Comparison of ENCODE assay signal across 8 cellular contexts in the genomic region with DNA sequence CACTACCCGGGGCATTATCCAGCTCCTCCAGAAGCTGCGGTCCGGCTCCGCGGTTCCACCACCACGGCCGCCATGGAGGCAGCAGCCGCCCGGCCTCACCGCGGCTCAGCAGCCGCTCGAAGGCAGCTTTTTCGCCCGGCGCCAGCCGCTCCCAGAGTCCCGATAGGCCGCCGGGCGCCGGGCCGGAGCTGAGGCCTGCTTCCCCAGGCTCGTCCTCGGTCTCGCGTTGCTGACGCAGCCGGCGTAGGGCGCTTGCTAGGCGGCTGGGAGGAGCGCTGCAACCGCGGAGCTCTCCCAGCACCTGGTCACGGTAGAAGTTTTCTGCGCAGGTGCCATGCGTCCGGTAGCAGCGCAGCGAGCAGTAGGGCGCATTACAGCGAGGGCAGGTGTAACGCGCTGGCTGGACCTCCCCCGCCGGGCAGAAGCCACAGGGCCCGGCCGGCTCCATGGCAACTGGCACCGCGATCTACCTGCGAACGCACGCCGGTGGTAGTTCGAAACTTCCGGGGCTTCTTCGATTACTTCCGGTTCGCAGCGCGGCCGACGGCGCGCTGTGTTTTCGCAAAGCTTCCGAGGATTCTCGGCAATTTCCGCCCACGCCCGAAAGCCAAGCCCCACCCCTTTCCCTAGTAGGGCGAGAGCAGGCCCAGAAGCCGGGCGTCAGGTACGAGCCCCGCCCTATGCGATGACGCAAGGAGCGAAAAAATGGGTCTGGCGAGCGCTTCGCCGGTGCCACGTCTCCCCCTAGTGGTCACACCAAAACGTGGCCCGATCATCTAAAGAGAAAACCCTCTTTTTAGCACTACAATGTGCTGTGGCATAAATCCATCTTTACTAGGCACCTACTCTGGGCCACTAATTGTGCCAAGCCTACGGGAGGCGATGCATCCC. TPM values are rescaled to one million over a fixed set of nuclear protein-coding genes. Genes with fewer than 3 reads are reported as not detected.
DNase-seq lines count a peak whose midpoint lies in the region; ATAC-seq and TF ChIP-seq lines count a peak whose summit lies in the region.

A gene (minus strand): TSS at position 496 of the 891 bp plus-strand sequence. CDS start 48 bp downstream, at position 448.

- H3K27me3 ChIP-seq in BE2C (no peaks in the 10 kb centered on the region), kidney epithelial cell (ENCODE audit: control insufficient read depth, insufficient read depth, low read length) (no peaks in the 10 kb centered on the region)

- H3K27ac Mint-ChIP-seq in activated CD4-positive, alpha-beta T cell treated with anti-CD3 and anti-CD28 coated beads for 36 hours: peak within 1 kb of the TSS; percentile 95

- H3K36me3 ChIP-seq in BE2C: peaks cover 16% of the 10 kb centered on the region
- H3K36me3 ChIP-seq in kidney epithelial cell (ENCODE audit: control insufficient read depth, insufficient read depth, low read length): peaks cover 9% of the 10 kb centered on the region

- peak within 1 kb of the TSS; percentile 82 for H3K4me3 ChIP-seq in BE2C (ENCODE audit: low read depth, low read length)
- peak within 1 kb of the TSS; percentile 94 for H3K4me3 ChIP-seq in choroid plexus epithelial cell (ENCODE audit: low read depth, low read length)
- H3K4me3 ChIP-seq in kidney epithelial cell (ENCODE audit: low read depth, low read length): peak within 1 kb of the TSS; percentile 96

- no peaks in the 10 kb centered on the region for H3K27me3 Mint-ChIP-seq in activated CD4-positive, alpha-beta T cell treated with anti-CD3 and anti-CD28 coated beads for 36 hours

- H3K4me3 Mint-ChIP-seq in activated CD4-positive, alpha-beta T cell treated with anti-CD3 and anti-CD28 coated beads for 36 hours: peak within 1 kb of the TSS; percentile 88

- intact Hi-C loops in activated CD4-positive, alpha-beta T cell treated with anti-CD3 and anti-CD28 coated beads for 36 hours (cut with DNase I, micrococcal nuclease): loop anchor here (1.0 to 10.0 kb wide), 19 partner anchors 17 to 873 kb away; a partner anchor contains a TSS

- no peaks in the 10 kb centered on the region for H3K9me3 ChIP-seq in BE2C

- no peaks in the 10 kb centered on the region for H3K9me3 Mint-ChIP-seq in activated CD4-positive, alpha-beta T cell treated with anti-CD3 and anti-CD28 coated beads for 36 hours (ENCODE audit: low read depth)

- H3K36me3 Mint-ChIP-seq in activated CD4-positive, alpha-beta T cell treated with anti-CD3 and anti-CD28 coated beads for 36 hours (ENCODE audit: low read depth): peaks cover 55% of the 10 kb centered on the region

- peak; percentile 94 for DNase-seq in BE2C
- peak; percentile 99 for DNase-seq in NCI-H510A treated with DMSO at 0.1 percent for 48 hours (lab: John Stamatoyannopoulos, UW)
- peak; percentile 100 for DNase-seq in activated CD4-positive, alpha-beta T cell treated with anti-CD3 and anti-CD28 coated beads for 36 hours
- DNase-seq in choroid plexus epithelial cell (ENCODE audit: low read depth): peak; percentile 99
- DNase-seq in kidney epithelial cell (ENCODE audit: low read depth): peak; percentile 89
- peak; percentile 99 to 100 for DNase-seq in stimulated activated CD4-positive, alpha-beta T cell treated with anti-CD3 and anti-CD28 coated beads, Interleukin-1b, Interleukin-23, amount 100 ng/mL, for 1 hour (ENCODE audit: low read depth in 2 of 2)

- CTCF ChIA-PET in activated CD4-positive, alpha-beta T cell treated with anti-CD3 and anti-CD28 coated beads for 36 hours (lab: Charles Lee): interaction anchor here (0.6 to 2.0 kb wide), 17 partner anchors 9 to 471 kb away, joined by 3 to 17 read pairs (median 4); a partner anchor contains a TSS

- ATAC-seq in HG03442 (IDR thresholded peaks at IDR 0.05; ENCODE audit: unreplicated experiment): peak; percentile 53
- ATAC-seq in activated CD4-positive, alpha-beta T cell treated with anti-CD3 and anti-CD28 coated beads for 36 hours: peak; percentile 68

- POLR2A ChIA-PET in activated CD4-positive, alpha-beta T cell treated with anti-CD3 and anti-CD28 coated beads for 36 hours (lab: Charles Lee): interaction anchor here (0.7 to 2.0 kb wide), 5 partner anchors 18 to 1517 kb away, joined by 3 to 9 read pairs (median 4); no protein-coding TSS in a partner anchor

- H3K4me1 ChIP-seq in BE2C: no peaks in the 10 kb centered on the region; the same call in 1 of the 2 replicates

- peak; percentile 77 for TF ChIP-seq POLR2A in GM19193 (IDR thresholded peaks at IDR 0.05; ENCODE audit: extremely low read depth, insufficient read depth, insufficient read length)

- H3K4me1 Mint-ChIP-seq in activated CD4-positive, alpha-beta T cell treated with anti-CD3 and anti-CD28 coated beads for 36 hours: peaks cover 57% of the 10 kb centered on the region

- TF ChIP-seq CTCF in BE2C (IDR thresholded peaks at IDR 0.05; ENCODE audit: low read depth, low read length) (peak; percentile 68), choroid plexus epithelial cell (conservative IDR thresholded peaks at IDR 0.05; ENCODE audit: low read depth, low read length) (peak; percentile 91), kidney epithelial cell (IDR thresholded peaks at IDR 0.05; ENCODE audit: insufficient read depth, low read length, poor library complexity, severe bottlenecking) (peak; percentile 93)

RNA-seq across cellular contexts. Expression of the gene that starts here (rescaled TPM):
- 201 TPM for polyA plus RNA-seq in BE2C (2012; ENCODE audit: insufficient read depth, insufficient read length, low read depth)
- 1 to 10 TPM; 7.1 to 9.7 TPM for total RNA-seq in activated CD4-positive, alpha-beta T cell treated with anti-CD3 and anti-CD28 coated beads for 36 hours
- 21.3 and 28.1 TPM in 2 replicates for total RNA-seq in kidney epithelial cell

Comparison
In these comparisons a context has a peak if more than half of its experiments do, and no peak if none do; other contexts are left out.
1. Peak in every context shown above with its lines: DNase-seq, ATAC-seq and H3K4me3 ChIP-seq.